In the genomic region with DNA sequence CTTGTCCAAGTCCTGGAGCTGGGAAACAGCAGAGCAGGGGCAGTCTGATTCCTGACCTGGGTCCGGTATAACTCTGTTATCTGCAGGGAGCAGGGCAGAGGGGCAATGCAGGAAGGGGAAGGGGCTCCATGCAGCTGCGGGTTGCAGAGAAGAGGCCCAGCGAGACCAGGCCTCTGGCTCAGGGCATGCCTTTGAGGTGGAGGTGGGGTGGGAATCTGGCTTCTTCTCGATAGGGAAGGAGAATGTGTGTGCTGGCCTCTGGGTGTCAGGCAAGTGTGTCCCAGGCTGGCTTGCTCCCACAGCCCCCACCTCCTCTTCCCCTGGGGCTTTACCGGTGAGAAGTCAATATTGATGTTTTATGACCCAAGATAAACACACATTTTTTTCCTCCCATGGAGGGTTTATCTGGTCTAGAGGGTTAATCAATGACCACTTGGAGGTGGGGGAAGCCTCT, we compare ENCODE assay signal across 1 cellular context.
TF ChIP-seq lines count a peak whose summit lies in the region.

No MANE protein-coding gene starts in this region.

TF ChIP-seq in HepG2, 621 proteins besides CTCF, POLR2A, EP300 and RAD21 (continued from another document and continues in another):
- TF ChIP-seq GPN1 (CRISPR knock-in tag; IDR thresholded peaks at IDR 0.05; ENCODE audit: borderline replicate concordance) (no peak), RCOR2 (CRISPR knock-in tag; IDR thresholded peaks at IDR 0.05) (peak; percentile 96), ZNF530 (CRISPR knock-in tag; IDR thresholded peaks at IDR 0.05; ENCODE audit: low read depth) (no peak), ZNF367 (CRISPR knock-in tag; IDR thresholded peaks at IDR 0.05; ENCODE audit: borderline replicate concordance) (0 out of 2 replicates have a peak, but pooled peaks have one; percentile 62), ZNF235 (CRISPR knock-in tag; IDR thresholded peaks at IDR 0.05; ENCODE audit: borderline replicate concordance) (no peak), RAD51 (IDR thresholded peaks at IDR 0.05; ENCODE audit: borderline replicate concordance) (no peak), CC2D1A (CRISPR knock-in tag; IDR thresholded peaks at IDR 0.05) (no peak; the same call in 1 of the 2 replicates), TSC22D2 (CRISPR knock-in tag; IDR thresholded peaks at IDR 0.05; ENCODE audit: borderline replicate concordance) (0 out of 2 replicates have a peak, but pooled peaks have one; percentile 24), ZSCAN31 (CRISPR knock-in tag; IDR thresholded peaks at IDR 0.05; ENCODE audit: low read depth) (peak; percentile 78; the same call in 1 of the 2 replicates), GATAD2A (CRISPR knock-in tag; IDR thresholded peaks at IDR 0.05) (peak; percentile 97), ZBTB1 (CRISPR knock-in tag; IDR thresholded peaks at IDR 0.05; ENCODE audit: borderline replicate concordance) (no peak), ZNF652 (CRISPR knock-in tag; IDR thresholded peaks at IDR 0.05; ENCODE audit: borderline replicate concordance, low read depth) (peak; percentile 90), RARA (CRISPR knock-in tag; IDR thresholded peaks at IDR 0.05) (peak; percentile 98), ZNF138 (CRISPR knock-in tag; IDR thresholded peaks at IDR 0.05; ENCODE audit: low read depth) (0 out of 2 replicates have a peak, but pooled peaks have one; percentile 7), JARID2 (CRISPR knock-in tag; IDR thresholded peaks at IDR 0.05; ENCODE audit: insufficient replicate concordance) (peak; percentile 83), CREM (IDR thresholded peaks at IDR 0.05) (peak; percentile 95), CREM (CRISPR knock-in tag; IDR thresholded peaks at IDR 0.05) (no peak), ONECUT2 (CRISPR knock-in tag; IDR thresholded peaks at IDR 0.05) (peak; percentile 91), IRF2 (CRISPR knock-in tag; IDR thresholded peaks at IDR 0.05) (peak; percentile 75; the same call in 1 of the 2 replicates), TBP (CRISPR knock-in tag; IDR thresholded peaks at IDR 0.05) (no peak), ZNF510 (CRISPR knock-in tag; IDR thresholded peaks at IDR 0.05; ENCODE audit: low read depth) (peak; percentile 48; the same call in 1 of the 2 replicates), ARNT2 (CRISPR knock-in tag; IDR thresholded peaks at IDR 0.05; ENCODE audit: low read depth) (peak; percentile 78), CBFB (CRISPR knock-in tag; IDR thresholded peaks at IDR 0.05) (peak; percentile 91), ATF1 (CRISPR knock-in tag; IDR thresholded peaks at IDR 0.05) (0 out of 2 replicates have a peak, but pooled peaks have one; percentile 18), ZNF713 (CRISPR knock-in tag; IDR thresholded peaks at IDR 0.05) (0 out of 2 replicates have a peak, but pooled peaks have one; percentile 92), ZNF609 (CRISPR knock-in tag; IDR thresholded peaks at IDR 0.05; ENCODE audit: borderline replicate concordance) (peak; percentile 98), ZNF672 (CRISPR knock-in tag; IDR thresholded peaks at IDR 0.05) (no peak), ZNF446 (CRISPR knock-in tag; IDR thresholded peaks at IDR 0.05) (no peak), MLXIP (CRISPR knock-in tag; IDR thresholded peaks at IDR 0.05; ENCODE audit: borderline replicate concordance) (peak; percentile 76), ZNF225 (CRISPR knock-in tag; IDR thresholded peaks at IDR 0.05) (peak; percentile 51; the same call in 1 of the 2 replicates), ZNF782 (CRISPR knock-in tag; IDR thresholded peaks at IDR 0.05; ENCODE audit: borderline replicate concordance) (0 out of 2 replicates have a peak, but pooled peaks have one; percentile 10), ZNF331 (CRISPR knock-in tag; IDR thresholded peaks at IDR 0.05) (peak; percentile 96), ZNF431 (CRISPR knock-in tag; IDR thresholded peaks at IDR 0.05; ENCODE audit: borderline replicate concordance, low read depth) (peak; percentile 64), KDM2A (CRISPR knock-in tag; IDR thresholded peaks at IDR 0.05; ENCODE audit: borderline replicate concordance, low read depth) (peak; percentile 70), BCL6 (CRISPR knock-in tag; IDR thresholded peaks at IDR 0.05) (peak; percentile 87), TFDP1 (CRISPR knock-in tag; IDR thresholded peaks at IDR 0.05; ENCODE audit: borderline replicate concordance) (peak; percentile 47; the same call in 1 of the 2 replicates), TCF12 (IDR thresholded peaks at IDR 0.05) (no peak), TCF12 (CRISPR knock-in tag; IDR thresholded peaks at IDR 0.05) (peak; percentile 99), REPIN1 (CRISPR knock-in tag; IDR thresholded peaks at IDR 0.05; ENCODE audit: borderline replicate concordance, low read depth) (peak; percentile 92), ZNF773 (CRISPR knock-in tag; IDR thresholded peaks at IDR 0.05; ENCODE audit: borderline replicate concordance) (0 out of 2 replicates have a peak, but pooled peaks have one; percentile 48), NR3C1 (CRISPR knock-in tag; IDR thresholded peaks at IDR 0.05) (no peak)
- TF ChIP-seq, protein P1, sequence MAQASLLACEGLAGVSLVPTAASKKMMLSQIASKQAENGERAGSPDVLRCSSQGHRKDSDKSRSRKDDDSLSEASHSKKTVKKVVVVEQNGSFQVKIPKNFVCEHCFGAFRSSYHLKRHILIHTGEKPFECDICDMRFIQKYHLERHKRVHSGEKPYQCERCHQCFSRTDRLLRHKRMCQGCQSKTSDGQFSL (CRISPR knock-in tag; IDR thresholded peaks at IDR 0.05), result peak; percentile 91
- TF ChIP-seq, protein P2, sequence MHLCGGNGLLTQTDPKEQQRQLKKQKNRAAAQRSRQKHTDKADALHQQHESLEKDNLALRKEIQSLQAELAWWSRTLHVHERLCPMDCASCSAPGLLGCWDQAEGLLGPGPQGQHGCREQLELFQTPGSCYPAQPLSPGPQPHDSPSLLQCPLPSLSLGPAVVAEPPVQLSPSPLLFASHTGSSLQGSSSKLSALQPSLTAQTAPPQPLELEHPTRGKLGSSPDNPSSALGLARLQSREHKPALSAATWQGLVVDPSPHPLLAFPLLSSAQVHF (CRISPR knock-in tag; IDR thresholded peaks at IDR 0.05), result 0 out of 2 replicates have a peak, but pooled peaks have one; percentile 50
- TF ChIP-seq, protein P3, sequence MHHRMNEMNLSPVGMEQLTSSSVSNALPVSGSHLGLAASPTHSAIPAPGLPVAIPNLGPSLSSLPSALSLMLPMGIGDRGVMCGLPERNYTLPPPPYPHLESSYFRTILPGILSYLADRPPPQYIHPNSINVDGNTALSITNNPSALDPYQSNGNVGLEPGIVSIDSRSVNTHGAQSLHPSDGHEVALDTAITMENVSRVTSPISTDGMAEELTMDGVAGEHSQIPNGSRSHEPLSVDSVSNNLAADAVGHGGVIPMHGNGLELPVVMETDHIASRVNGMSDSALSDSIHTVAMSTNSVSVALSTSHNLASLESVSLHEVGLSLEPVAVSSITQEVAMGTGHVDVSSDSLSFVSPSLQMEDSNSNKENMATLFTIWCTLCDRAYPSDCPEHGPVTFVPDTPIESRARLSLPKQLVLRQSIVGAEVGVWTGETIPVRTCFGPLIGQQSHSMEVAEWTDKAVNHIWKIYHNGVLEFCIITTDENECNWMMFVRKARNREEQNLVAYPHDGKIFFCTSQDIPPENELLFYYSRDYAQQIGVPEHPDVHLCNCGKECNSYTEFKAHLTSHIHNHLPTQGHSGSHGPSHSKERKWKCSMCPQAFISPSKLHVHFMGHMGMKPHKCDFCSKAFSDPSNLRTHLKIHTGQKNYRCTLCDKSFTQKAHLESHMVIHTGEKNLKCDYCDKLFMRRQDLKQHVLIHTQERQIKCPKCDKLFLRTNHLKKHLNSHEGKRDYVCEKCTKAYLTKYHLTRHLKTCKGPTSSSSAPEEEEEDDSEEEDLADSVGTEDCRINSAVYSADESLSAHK (CRISPR knock-in tag; IDR thresholded peaks at IDR 0.05; ENCODE audit: borderline replicate concordance), result no peak
- TF ChIP-seq, protein P4, sequence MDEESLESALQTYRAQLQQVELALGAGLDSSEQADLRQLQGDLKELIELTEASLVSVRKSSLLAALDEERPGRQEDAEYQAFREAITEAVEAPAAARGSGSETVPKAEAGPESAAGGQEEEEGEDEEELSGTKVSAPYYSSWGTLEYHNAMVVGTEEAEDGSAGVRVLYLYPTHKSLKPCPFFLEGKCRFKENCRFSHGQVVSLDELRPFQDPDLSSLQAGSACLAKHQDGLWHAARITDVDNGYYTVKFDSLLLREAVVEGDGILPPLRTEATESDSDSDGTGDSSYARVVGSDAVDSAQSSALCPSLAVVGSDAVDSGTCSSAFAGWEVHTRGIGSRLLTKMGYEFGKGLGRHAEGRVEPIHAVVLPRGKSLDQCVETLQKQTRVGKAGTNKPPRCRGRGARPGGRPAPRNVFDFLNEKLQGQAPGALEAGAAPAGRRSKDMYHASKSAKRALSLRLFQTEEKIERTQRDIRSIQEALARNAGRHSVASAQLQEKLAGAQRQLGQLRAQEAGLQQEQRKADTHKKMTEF (CRISPR knock-in tag; IDR thresholded peaks at IDR 0.05), result peak; percentile 98
- TF ChIP-seq, protein P5, sequence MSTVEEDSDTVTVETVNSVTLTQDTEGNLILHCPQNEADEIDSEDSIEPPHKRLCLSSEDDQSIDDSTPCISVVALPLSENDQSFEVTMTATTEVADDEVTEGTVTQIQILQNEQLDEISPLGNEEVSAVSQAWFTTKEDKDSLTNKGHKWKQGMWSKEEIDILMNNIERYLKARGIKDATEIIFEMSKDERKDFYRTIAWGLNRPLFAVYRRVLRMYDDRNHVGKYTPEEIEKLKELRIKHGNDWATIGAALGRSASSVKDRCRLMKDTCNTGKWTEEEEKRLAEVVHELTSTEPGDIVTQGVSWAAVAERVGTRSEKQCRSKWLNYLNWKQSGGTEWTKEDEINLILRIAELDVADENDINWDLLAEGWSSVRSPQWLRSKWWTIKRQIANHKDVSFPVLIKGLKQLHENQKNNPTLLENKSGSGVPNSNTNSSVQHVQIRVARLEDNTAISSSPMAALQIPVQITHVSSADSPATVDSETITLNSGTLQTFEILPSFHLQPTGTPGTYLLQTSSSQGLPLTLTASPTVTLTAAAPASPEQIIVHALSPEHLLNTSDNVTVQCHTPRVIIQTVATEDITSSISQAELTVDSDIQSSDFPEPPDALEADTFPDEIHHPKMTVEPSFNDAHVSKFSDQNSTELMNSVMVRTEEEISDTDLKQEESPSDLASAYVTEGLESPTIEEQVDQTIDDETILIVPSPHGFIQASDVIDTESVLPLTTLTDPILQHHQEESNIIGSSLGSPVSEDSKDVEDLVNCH (CRISPR knock-in tag; IDR thresholded peaks at IDR 0.05), result no peak
